ENCODE assay signal across 26 cellular contexts in genomic region chr1:155170806-155171205, GRCh38. TPM values are rescaled to one million over a fixed set of nuclear protein-coding genes. Genes with fewer than 3 reads are reported as not detected.
DNase-seq lines count a peak whose midpoint lies in the region; ATAC-seq and TF ChIP-seq lines count a peak whose summit lies in the region.
"Had no signal": no experiment of that assay in that cellular context is flagged by ENCODE, and none has a peak within 500 bp of the region (broad histone marks: within the 10 kb centered on the region; RNA-seq: fewer than 3 reads in every experiment).

No MANE protein-coding gene starts in this region.

- H3K4me1 ChIP-seq in BLaER1 (peaks cover 54% of the 10 kb centered on the region), neural progenitor cell (peaks cover 23% of the 10 kb centered on the region)

- H3K9me3 ChIP-seq in BLaER1: no peaks in the 10 kb centered on the region
- H3K9me3 ChIP-seq in CD4-positive, alpha-beta T cell (ENCODE audit: control insufficient read depth, low read length): no peaks in the 10 kb centered on the region
- H3K9me3 ChIP-seq in neural progenitor cell (ENCODE audit: low read depth): no peaks in the 10 kb centered on the region
- H3K9me3 ChIP-seq: heart left ventricle, testis had no signal

- no peak for TF ChIP-seq CTCF in CD4-positive, alpha-beta T cell (IDR thresholded peaks at IDR 0.05)
- TF ChIP-seq CTCF in brain (conservative IDR thresholded peaks at IDR 0.05): no peak
- TF ChIP-seq CTCF in neural progenitor cell (IDR thresholded peaks at IDR 0.05): no peak

- H3K4me2 ChIP-seq in BLaER1: no peak overlapping the region
- no peak overlapping the region for H3K4me2 ChIP-seq in neural progenitor cell
- H3K4me2 ChIP-seq: smooth muscle cell had no signal

- no peak overlapping the region for H3K27ac ChIP-seq in BLaER1
- H3K27ac ChIP-seq in CD4-positive, alpha-beta T cell (ENCODE audit: low read depth, low read length): no peak overlapping the region
- no peak overlapping the region for H3K27ac ChIP-seq in neural progenitor cell
- H3K27ac ChIP-seq: heart left ventricle, RWPE1, SK-N-MC, testis, VCaP had no signal

- CTCF ChIA-PET in CD4-positive, alpha-beta T cell (lab: Charles Lee): interaction anchor here (0.6 to 0.7 kb wide), 4 partner anchors 79 to 847 kb away, joined by 3 to 4 read pairs (median 4); no protein-coding TSS in a partner anchor

- peaks cover 26% of the 10 kb centered on the region for H3K79me2 ChIP-seq in neural progenitor cell (ENCODE audit: low read depth)

- no peak overlapping the region for H2AFZ ChIP-seq in neural progenitor cell (replicated peaks)

- peak overlapping the region; percentile 100 for H3K4me3 Mint-ChIP-seq in CD4-positive, alpha-beta T cell
- H3K4me3 Mint-ChIP-seq in brain (peak overlapping the region in 4 of 5 experiments; percentile 88 to 98 (median 96)), neural progenitor cell (peak overlapping the region; percentile 21)

- no peak for ATAC-seq in CD4-positive, alpha-beta T cell (ENCODE audit: poor library complexity)
- ATAC-seq in GM19351 (IDR thresholded peaks at IDR 0.05; ENCODE audit: unreplicated experiment): no peak
- ATAC-seq: heart left ventricle had no signal

- peak overlapping the region; percentile 18 for H3K9ac ChIP-seq in BLaER1
- H3K9ac ChIP-seq in neural progenitor cell: no peak overlapping the region

- intact Hi-C loops in CD4-positive, alpha-beta T cell (cut with DNase I, micrococcal nuclease): no loop called here

- peaks cover 53% of the 10 kb centered on the region for H3K4me1 Mint-ChIP-seq in CD4-positive, alpha-beta T cell (ENCODE audit: low read depth)
- H3K4me1 Mint-ChIP-seq in brain (peaks cover 61% of the 10 kb centered on the region), neural progenitor cell (peaks cover 48% of the 10 kb centered on the region)

- no peaks in the 10 kb centered on the region for H3K27me3 ChIP-seq in BLaER1
- H3K27me3 ChIP-seq in CD4-positive, alpha-beta T cell (ENCODE audit: control insufficient read depth, insufficient read depth, low read length): no peaks in the 10 kb centered on the region
- H3K27me3 ChIP-seq in neural progenitor cell: no peaks in the 10 kb centered on the region
- H3K27me3 ChIP-seq: testis had no signal

- peaks cover 85% of the 10 kb centered on the region for H3F3A ChIP-seq in neural progenitor cell (ENCODE audit: low read depth)

- peaks cover 41% of the 10 kb centered on the region for H3K36me3 Mint-ChIP-seq in CD4-positive, alpha-beta T cell (ENCODE audit: low read depth)
- H3K36me3 Mint-ChIP-seq in brain (peaks cover 12% of the 10 kb centered on the region), neural progenitor cell (peaks cover 4% of the 10 kb centered on the region)

- peaks cover 3% of the 10 kb centered on the region for H3K27me3 Mint-ChIP-seq in CD4-positive, alpha-beta T cell
- peaks cover 13% of the 10 kb centered on the region for H3K27me3 Mint-ChIP-seq in brain
- peaks cover 18% of the 10 kb centered on the region for H3K27me3 Mint-ChIP-seq in neural progenitor cell (ENCODE audit: insufficient read depth, low read depth)
- H3K27me3 Mint-ChIP-seq: activated naive CD8-positive, alpha-beta T cell treated with anti-CD3 and anti-CD28 coated beads, Interleukin-2, amount 10 ng/mL, durations not matched to agents 7 days and 5 days; CD4-positive, alpha-beta memory T cell had no signal

- H3K36me3 ChIP-seq in BLaER1 (peaks cover 32% of the 10 kb centered on the region), neural progenitor cell (no peaks in the 10 kb centered on the region)

- H3K27ac Mint-ChIP-seq in CD4-positive, alpha-beta T cell: peak overlapping the region; percentile 95
- H3K27ac Mint-ChIP-seq in brain (peak overlapping the region in 1 of 5 experiments; percentile 45), neural progenitor cell (no peak overlapping the region)
- H3K27ac Mint-ChIP-seq: activated naive CD8-positive, alpha-beta T cell treated with anti-CD3 and anti-CD28 coated beads, Interleukin-2, amount 10 ng/mL, durations not matched to agents 7 days and 5 days had no signal

- no peak for DNase-seq in CD4-positive, alpha-beta T cell
- no peak for DNase-seq in neural progenitor cell (ENCODE audit: low spot score)
- DNase-seq in HT-29 (ENCODE audit: low spot score): no peak
- DNase-seq in putamen (ENCODE audit: low spot score): no peak
- DNase-seq: activated naive CD8-positive, alpha-beta T cell treated with anti-CD3 and anti-CD28 coated beads, Interleukin-2, amount 10 ng/mL, durations not matched to agents 7 days and 5 days; CD4-positive, alpha-beta memory T cell; cerebellar nuclear complex; DMS 273 treated with DMSO at 0.1 percent for 48 hours; effector CD4-positive, alpha-beta T cell; erythroblast; HCEC 1CT; heart left ventricle; NCI-H1105; NCI-H1930; NCI-H2227 treated with DMSO at 0.1 percent for 48 hours; occipital lobe; stimulated activated CD4-positive, alpha-beta T cell treated with anti-CD3 and anti-CD28 coated beads, Interleukin-2, amount 100 ng/mL, for 48 hours; stimulated activated naive CD4-positive, alpha-beta T cell; testis had no signal

- no peaks in the 10 kb centered on the region for H3K9me3 Mint-ChIP-seq in CD4-positive, alpha-beta T cell
- H3K9me3 Mint-ChIP-seq in brain (peaks cover 0 to 5% (median 0%) of the 10 kb centered on the region in 5 experiments), neural progenitor cell (no peaks in the 10 kb centered on the region)
- H3K9me3 Mint-ChIP-seq: activated naive CD8-positive, alpha-beta T cell treated with anti-CD3 and anti-CD28 coated beads, Interleukin-2, amount 10 ng/mL, durations not matched to agents 7 days and 5 days had no signal

- H4K20me1 ChIP-seq in BLaER1 (0 out of 2 replicates have a peak, but pooled peaks cover under 1% of the 10 kb centered on the region), neural progenitor cell (ENCODE audit: low read depth) (no peaks in the 10 kb centered on the region)

- H3K4me3 ChIP-seq in BLaER1: no peak overlapping the region
- no peak overlapping the region for H3K4me3 ChIP-seq in neural progenitor cell
- H3K4me3 ChIP-seq: heart left ventricle, SK-N-MC, smooth muscle cell, testis had no signal

- POLR2A ChIA-PET in CD4-positive, alpha-beta T cell (lab: Charles Lee): interaction anchor here (1.0 kb wide), 1 partner anchor 35 kb away, joined by 3 read pairs; the partner anchor contains the start of gene SLC50A1

RNA-seq across cellular contexts. Expression of gene KRTCAP2, which starts 2.3 kb away (rescaled TPM):
- total RNA-seq in CD4-positive, alpha-beta T cell: 10 to 100 TPM; 77.8 TPM
- polyA plus RNA-seq in brain (ENCODE audit: insufficient read depth, low read depth, low replicate concordance): 390 TPM
- total RNA-seq in neural progenitor cell (ENCODE audit: low replicate concordance): 37.8 and 100 TPM in 2 replicates
- 107 and 128 TPM in 2 replicates for total RNA-seq in HT-29 (2014; rRNA removed; shearing (Covaris generic))

RNA-seq across cellular contexts. Expression of gene TRIM46, which starts 2.8 kb away (rescaled TPM):
- 1 to 10 TPM; 2.9 to 3.0 TPM for total RNA-seq in CD4-positive, alpha-beta T cell
- 11.0 TPM for polyA plus RNA-seq in brain (ENCODE audit: insufficient read depth, low read depth, low replicate concordance)
- total RNA-seq in neural progenitor cell (ENCODE audit: low replicate concordance): 3.9 and 10.2 TPM in 2 replicates
- not detected in 2 replicates for total RNA-seq in HT-29 (2014; rRNA removed; shearing (Covaris generic))

RNA-seq across cellular contexts. Expression of gene DPM3, which starts 30.5 kb away (rescaled TPM):
- total RNA-seq in CD4-positive, alpha-beta T cell: 10 to 100 TPM; 17.6 to 20.5 TPM
- polyA plus RNA-seq in brain (ENCODE audit: insufficient read depth, low read depth, low replicate concordance): 167 TPM
- total RNA-seq in neural progenitor cell (ENCODE audit: low replicate concordance): 16.8 and 133 TPM in 2 replicates
- 86.2 and 100 TPM in 2 replicates for total RNA-seq in HT-29 (2014; rRNA removed; shearing (Covaris generic))

RNA-seq across cellular contexts. Expression of gene SLC50A1, which starts 35.2 kb away (rescaled TPM):
- total RNA-seq in CD4-positive, alpha-beta T cell: 10 to 100 TPM; 10.2 to 12.5 TPM
- 27.2 TPM for polyA plus RNA-seq in brain (ENCODE audit: insufficient read depth, low read depth, low replicate concordance)
- 14.4 and 29.0 TPM in 2 replicates for total RNA-seq in neural progenitor cell (ENCODE audit: low replicate concordance)
- 38.8 and 47.5 TPM in 2 replicates for total RNA-seq in HT-29 (2014; rRNA removed; shearing (Covaris generic))

RNA-seq across cellular contexts. Expression of gene THBS3, which starts 36.9 kb away (rescaled TPM):
- 10 to 100 TPM; 25.5 to 26.1 TPM for total RNA-seq in CD4-positive, alpha-beta T cell
- polyA plus RNA-seq in brain (ENCODE audit: insufficient read depth, low read depth, low replicate concordance): 26.7 TPM
- 19.3 and 30.4 TPM in 2 replicates for total RNA-seq in neural progenitor cell (ENCODE audit: low replicate concordance)
- total RNA-seq in HT-29 (2014; rRNA removed; shearing (Covaris generic)): 4.2 and 7.6 TPM in 2 replicates

Comparison
In these comparisons a context has a peak if more than half of its experiments do, and no peak if none do; other contexts are left out.
1. H3K4me3 Mint-ChIP-seq: peak in every context shown above with its lines; median percentile 100 in CD4-positive, alpha-beta T cell; 96 in brain; 21 in neural progenitor cell.